In genomic region chr7:107405559-107405958, GRCh38 we compare ENCODE assay signal across 16 cellular contexts.
DNase-seq lines count a peak whose midpoint lies in the region; ATAC-seq and TF ChIP-seq lines count a peak whose summit lies in the region.
"Had no signal": no experiment of that assay in that cellular context is flagged by ENCODE, and none has a peak within 500 bp of the region (broad histone marks: within the 10 kb centered on the region; RNA-seq: fewer than 3 reads in every experiment).

No MANE protein-coding gene starts in this region.

- H3K4me3 ChIP-seq in HCT116 (replicated peaks in 1 of 2; ENCODE audit: low read depth in 1 of 2, low read length in 2 of 2) (no peak overlapping the region), PC-3 (ENCODE audit: low read length) (no peak overlapping the region), mammary epithelial cell (replicated peaks in 1 of 3; ENCODE audit: insufficient read depth in 1 of 3, low read depth in 2 of 3, low read length in 3 of 3) (no peak overlapping the region), stomach (no peak overlapping the region)
- no peak overlapping the region for H3K4me3 ChIP-seq in CD8-positive, alpha-beta T cell (ENCODE audit: low read depth, low read length)

- CTCF ChIA-PET in HCT116 (lab: Charles Lee) = no interaction called here
- CTCF ChIA-PET in PC-3 (lab: Charles Lee) = no interaction called here
- CTCF ChIA-PET in mammary epithelial cell (lab: Charles Lee; ENCODE audit: low non-redundant PET) = no interaction called here
- CTCF ChIA-PET in CD8-positive, alpha-beta T cell (lab: Charles Lee) = no interaction called here

- BruUV-seq in HCT116 (replicated peaks; lab: Mats Ljungman, UMichigan) (no TSS peak), PC-3 (replicated peaks; lab: Mats Ljungman, UMichigan) (no TSS peak), mammary epithelial cell (replicated peaks; lab: Mats Ljungman, UMichigan) (no TSS peak)

- peak overlapping the region; percentile 18; the same call in 1 of the 2 replicates for H3K4me2 ChIP-seq in HCT116 (ENCODE audit: low read length)
- peak overlapping the region; percentile 72 for H3K4me2 ChIP-seq in PC-3 (ENCODE audit: low read length)
- H3K4me2 ChIP-seq in mammary epithelial cell (ENCODE audit: insufficient read depth, low read depth, low read length) = peak overlapping the region; percentile 48

- intact Hi-C loops in HCT116 (cut with micrococcal nuclease) (no loop called here), PC-3 (cut with micrococcal nuclease) (no loop called here), mammary epithelial cell (cut with micrococcal nuclease) (no loop called here), left colon (cut with DNase I, micrococcal nuclease) (no loop called here), stomach (cut with DNase I; ENCODE audit: low total_unique reads) (no loop called here)
- intact Hi-C loops in CD8-positive, alpha-beta T cell (cut with DNase I, micrococcal nuclease) = no loop called here

- dilution Hi-C loops in mammary epithelial cell (cut with HindIII; ENCODE audit: low sequenced_read_pairs) = no loop called here

- in situ Hi-C loops in mammary epithelial cell (cut with MboI; ENCODE audit: low sequenced_read_pairs in 2 of 2) = no loop called here

- POLR2A ChIA-PET in HCT116 (lab: Charles Lee) (no interaction called here), PC-3 (lab: Charles Lee; ENCODE audit: unreplicated experiment) (no interaction called here)
- POLR2A ChIA-PET in CD8-positive, alpha-beta T cell (lab: Charles Lee) = no interaction called here

- H3K4me1 Mint-ChIP-seq in CD8-positive, alpha-beta T cell (ENCODE audit: low read depth) = peaks cover 1% of the 10 kb centered on the region

- no peak overlapping the region for H3K9ac ChIP-seq in HCT116 (ENCODE audit: low read length)
- H3K9ac ChIP-seq in PC-3 (ENCODE audit: low read length) = no peak overlapping the region
- H3K9ac ChIP-seq in mammary epithelial cell (ENCODE audit: insufficient read depth, low read length) = peak overlapping the region; percentile 1

- H3K27me3 Mint-ChIP-seq in CD8-positive, alpha-beta T cell (ENCODE audit: low read depth) = no peaks in the 10 kb centered on the region

- H2AFZ ChIP-seq in HCT116 (ENCODE audit: low read depth, low read length, poor library complexity, severe bottlenecking) (no peak overlapping the region), PC-3 (ENCODE audit: low read length) (no peak overlapping the region), mammary epithelial cell (ENCODE audit: low read depth, low read length) (no peak overlapping the region)

- ATAC-seq in HCT116 = peak; percentile 70
- peak; percentile 65 for ATAC-seq in PC-3
- peak; percentile 94 for ATAC-seq in left colon
- no peak for ATAC-seq in CD8-positive, alpha-beta T cell
- ATAC-seq in HG03457 (IDR thresholded peaks at IDR 0.05; ENCODE audit: unreplicated experiment) = no peak
- ATAC-seq: Right ventricle myocardium inferior had no signal

- H3K4me1 ChIP-seq in HCT116 (ENCODE audit: control insufficient read depth in 1 of 2, insufficient read depth in 2 of 2, low read length in 2 of 2) = peaks cover 16 to 17% of the 10 kb centered on the region in 2 experiments
- H3K4me1 ChIP-seq in PC-3 (ENCODE audit: insufficient read depth, low read length) = peaks cover 19% of the 10 kb centered on the region
- H3K4me1 ChIP-seq in mammary epithelial cell (ENCODE audit: insufficient read depth, low read length) = peaks cover 19% of the 10 kb centered on the region
- H3K4me1 ChIP-seq in CD8-positive, alpha-beta T cell (ENCODE audit: insufficient read depth, low read length) = no peaks in the 10 kb centered on the region
- no peaks in the 10 kb centered on the region for H3K4me1 ChIP-seq in stomach

- H3K36me3 ChIP-seq in HCT116 (ENCODE audit: control insufficient read depth in 1 of 2, insufficient read depth in 2 of 2, low read length in 2 of 2) (no peaks in the 10 kb centered on the region), PC-3 (ENCODE audit: low read depth, low read length) (no peaks in the 10 kb centered on the region), mammary epithelial cell (ENCODE audit: insufficient read depth, low read length) (peaks cover 3% of the 10 kb centered on the region), stomach (peaks cover 0 to 36% (median 15%) of the 10 kb centered on the region in 4 donors)
- no peaks in the 10 kb centered on the region for H3K36me3 ChIP-seq in CD8-positive, alpha-beta T cell (ENCODE audit: insufficient read depth, low read length)

- RAD21 ChIA-PET in HCT116 (lab: Charles Lee; ENCODE audit: low non-redundant PET in 1 of 2, low total read pairs in 2 of 2, uncharacterized antibody in 2 of 2, unreplicated experiment in 2 of 2) = no interaction called here

- H3K4me3 Mint-ChIP-seq in CD8-positive, alpha-beta T cell = no peak overlapping the region
- H3K4me3 Mint-ChIP-seq: H9 had no signal

- H3F3A ChIP-seq in PC-3 (ENCODE audit: low read length, unreplicated experiment) = no peaks in the 10 kb centered on the region

- H3K79me2 ChIP-seq in HCT116 (ENCODE audit: insufficient read depth, low read length) = no peaks in the 10 kb centered on the region
- no peaks in the 10 kb centered on the region for H3K79me2 ChIP-seq in PC-3 (ENCODE audit: low read length)
- no peaks in the 10 kb centered on the region for H3K79me2 ChIP-seq in mammary epithelial cell (ENCODE audit: insufficient read depth, low read length)

- H3K9me2 ChIP-seq in HCT116 (ENCODE audit: insufficient read depth) = no peaks in the 10 kb centered on the region; the same call in 1 of the 2 replicates
- H3K9me2 ChIP-seq in PC-3 (replicated peaks; ENCODE audit: low read length) = no peaks in the 10 kb centered on the region

- TF ChIP-seq CTCF in HCT116 (IDR thresholded peaks at IDR 0.05 in 2 of 3, conservative IDR thresholded peaks at IDR 0.05 in 1 of 3; ENCODE audit: borderline replicate concordance in 1 of 3, insufficient read depth in 1 of 3, low read depth in 2 of 3, low read length in 2 of 3) (no peak), PC-3 (conservative IDR thresholded peaks at IDR 0.05; ENCODE audit: low read depth, low read length) (no peak), mammary epithelial cell (conservative IDR thresholded peaks at IDR 0.05 in 1 of 2, IDR thresholded peaks at IDR 0.05 in 1 of 2; ENCODE audit: extremely low read depth in 1 of 2, insufficient read depth in 1 of 2, low read depth in 1 of 2, low read length in 2 of 2) (no peak), stomach (IDR thresholded peaks at IDR 0.05) (no peak)
- no peak for TF ChIP-seq CTCF in CD8-positive, alpha-beta T cell (IDR thresholded peaks at IDR 0.05)

- no peak for TF ChIP-seq EP300 in stomach (IDR thresholded peaks at IDR 0.05)

- H3K9me3 ChIP-seq in HCT116 (ENCODE audit: control insufficient read depth in 1 of 2, insufficient read depth in 1 of 2, low read depth in 1 of 2, low read length in 2 of 2) (no peaks in the 10 kb centered on the region), PC-3 (ENCODE audit: low read length) (no peaks in the 10 kb centered on the region), mammary epithelial cell (replicated peaks; ENCODE audit: insufficient read depth, low read length) (no peaks in the 10 kb centered on the region), stomach (no peaks in the 10 kb centered on the region)
- H3K9me3 ChIP-seq in CD8-positive, alpha-beta T cell (ENCODE audit: low read length) = no peaks in the 10 kb centered on the region

- H3K27ac ChIP-seq in HCT116 (ENCODE audit: low read depth, low read length) = no peak overlapping the region
- peak overlapping the region; percentile 11 for H3K27ac ChIP-seq in PC-3 (ENCODE audit: low read length)
- H3K27ac ChIP-seq in mammary epithelial cell (ENCODE audit: insufficient read depth, low read depth, low read length) = peak overlapping the region; percentile 83
- no peak overlapping the region for H3K27ac ChIP-seq in CD8-positive, alpha-beta T cell (ENCODE audit: low read depth, low read length)
- no peak overlapping the region for H3K27ac ChIP-seq in stomach
- H3K27ac ChIP-seq: C4-2B had no signal

- no peak for TF ChIP-seq POLR2A in HCT116 (IDR thresholded peaks at IDR 0.05; ENCODE audit: borderline replicate concordance, extremely low read depth, insufficient read depth, insufficient read length)
- no peak for TF ChIP-seq POLR2A in stomach (IDR thresholded peaks at IDR 0.05)

- H3K27ac Mint-ChIP-seq in CD8-positive, alpha-beta T cell = no peak overlapping the region

- H3K9me3 Mint-ChIP-seq in CD8-positive, alpha-beta T cell = no peaks in the 10 kb centered on the region
- H3K9me3 Mint-ChIP-seq: H9 had no signal

- peak; percentile 18 for DNase-seq in HCT116 (ENCODE audit: low read depth, low spot score)
- peak; percentile 55 for DNase-seq in PC-3
- peak; percentile 44 for DNase-seq in mammary epithelial cell
- no peak for DNase-seq in left colon
- DNase-seq in CD8-positive, alpha-beta T cell = no peak
- DNase-seq in NCI-H146 (lab: John Stamatoyannopoulos, UW) = no peak
- no peak for DNase-seq in stomach
- DNase-seq: DMS153, H9, MV-4-11, NCI-H2029, NCI-H2171, NCI-H446 had no signal

- no peak for TF ChIP-seq RAD21 in HCT116 (IDR thresholded peaks at IDR 0.05; ENCODE audit: low read depth)

- peaks cover 54% of the 10 kb centered on the region for H3K36me3 Mint-ChIP-seq in CD8-positive, alpha-beta T cell

- H4K20me1 ChIP-seq in HCT116 (ENCODE audit: insufficient read depth) (no peaks in the 10 kb centered on the region), PC-3 (ENCODE audit: low read length) (no peaks in the 10 kb centered on the region), mammary epithelial cell (ENCODE audit: insufficient read depth, low read length) (no peaks in the 10 kb centered on the region)

- H3K27me3 ChIP-seq in HCT116 (ENCODE audit: insufficient read depth, low read length) = no peaks in the 10 kb centered on the region
- no peaks in the 10 kb centered on the region for H3K27me3 ChIP-seq in PC-3 (ENCODE audit: low read length)
- no peaks in the 10 kb centered on the region for H3K27me3 ChIP-seq in mammary epithelial cell (ENCODE audit: insufficient read depth, low read length)
- no peaks in the 10 kb centered on the region for H3K27me3 ChIP-seq in CD8-positive, alpha-beta T cell (ENCODE audit: insufficient read depth, low read length)
- no peaks in the 10 kb centered on the region for H3K27me3 ChIP-seq in stomach

TF ChIP-seq in HCT116, 20 proteins besides CTCF, POLR2A, EP300 and RAD21:
- TF ChIP-seq CEBPB (IDR thresholded peaks at IDR 0.05; ENCODE audit: low read depth) = peak; percentile 51; the same call in 1 of the 2 replicates
- TF ChIP-seq ZFX (IDR thresholded peaks at IDR 0.05) = no peak

Comparison
In these comparisons a context has a peak if more than half of its experiments do, and no peak if none do; other contexts are left out.
1. ATAC-seq: peak in HCT116 (single experiment), PC-3 (single experiment) and left colon (single experiment); none in CD8-positive, alpha-beta T cell (single experiment) and HG03457 (single experiment).
2. DNase-seq: peak in HCT116 (single experiment), PC-3 (single experiment) and mammary epithelial cell (single experiment); none in left colon (0 of 2), CD8-positive, alpha-beta T cell (0 of 7), NCI-H146 (single experiment) and stomach (single experiment).
3. H3K27ac ChIP-seq: peak in PC-3 (single experiment) and mammary epithelial cell (single experiment); none in HCT116 (single experiment), CD8-positive, alpha-beta T cell (single experiment) and stomach (0 of 5).
4. H3K4me2 ChIP-seq: peak in every context shown above with its lines; median percentile 72 in PC-3; 48 in mammary epithelial cell; 18 in HCT116.